ENCODE assay signal across 9 cellular contexts in the genomic region with DNA sequence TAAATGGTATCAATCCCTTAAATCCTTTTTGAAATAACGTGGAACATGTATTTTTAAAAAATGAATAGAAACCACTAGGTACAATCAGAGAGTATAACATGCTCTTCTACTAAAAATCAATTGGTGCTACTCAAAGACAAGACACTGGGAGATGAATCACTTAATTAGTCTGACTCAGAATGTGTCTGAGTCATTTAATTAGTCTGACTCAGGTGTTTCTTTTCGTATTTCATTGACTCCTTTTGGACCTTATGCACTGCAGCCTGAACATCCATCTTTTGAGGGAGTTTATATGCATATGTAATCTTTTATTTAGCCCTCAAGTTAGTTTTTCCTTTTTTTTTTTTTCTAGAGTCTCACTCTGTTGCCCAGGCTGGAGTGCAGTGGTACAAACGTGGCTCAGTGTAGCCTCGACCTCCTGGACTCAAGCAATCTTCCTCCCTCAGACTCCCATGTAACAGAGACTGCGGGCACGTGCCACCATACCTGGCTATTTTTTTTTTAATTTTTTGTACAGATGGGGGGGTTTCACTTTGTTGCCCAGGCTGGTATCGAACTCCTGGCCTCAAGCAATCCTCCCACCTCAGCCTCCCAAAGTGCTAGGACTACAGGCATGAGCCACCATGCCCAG. TPM values are rescaled to one million over a fixed set of nuclear protein-coding genes. Genes with fewer than 3 reads are reported as not detected.
DNase-seq lines count a peak whose midpoint lies in the region; ATAC-seq and TF ChIP-seq lines count a peak whose summit lies in the region.
"Had no signal": no experiment of that assay in that cellular context is flagged by ENCODE, and none has a peak within 500 bp of the region (broad histone marks: within the 10 kb centered on the region; RNA-seq: fewer than 3 reads in every experiment).

No MANE protein-coding gene starts in this region.

- H3K4me3 Mint-ChIP-seq in activated CD8-positive, alpha-beta memory T cell treated with anti-CD3 and anti-CD28 coated beads, Interleukin-2, amount 10 ng/mL, durations not matched to agents 7 days and 5 days: no peak overlapping the region
- H3K4me3 Mint-ChIP-seq in activated naive CD8-positive, alpha-beta T cell treated with anti-CD3 and anti-CD28 coated beads, Interleukin-2, amount 10 ng/mL, durations not matched to agents 7 days and 5 days: no peak overlapping the region
- H3K4me3 Mint-ChIP-seq in stimulated activated memory B cell treated with anti-CD40 and anti-IgM and Interleukin-4, amounts not matched to agents 10 μg/mL and 1 μg/mL and 100 μg/mL, for 72 hours: no peak overlapping the region
- no peak overlapping the region for H3K4me3 Mint-ChIP-seq in CD14-positive monocyte

- peak; percentile 98 for ATAC-seq in activated CD8-positive, alpha-beta memory T cell treated with anti-CD3 and anti-CD28 coated beads, Interleukin-2, amount 10 ng/mL, durations not matched to agents 7 days and 5 days
- ATAC-seq in HG03196 (IDR thresholded peaks at IDR 0.05; ENCODE audit: unreplicated experiment) (peak; percentile 87), HG03571 (IDR thresholded peaks at IDR 0.05; ENCODE audit: unreplicated experiment) (no peak)
- ATAC-seq in activated naive CD8-positive, alpha-beta T cell treated with anti-CD3 and anti-CD28 coated beads, Interleukin-2, amount 10 ng/mL, durations not matched to agents 7 days and 5 days (ENCODE audit: low read depth): peak; percentile 56
- peak; percentile 48 for ATAC-seq in stimulated activated memory B cell treated with anti-CD40 and anti-IgM and Interleukin-4, amounts not matched to agents 10 μg/mL and 1 μg/mL and 100 μg/mL, for 72 hours

- peaks cover 14% of the 10 kb centered on the region for H3K36me3 Mint-ChIP-seq in activated CD8-positive, alpha-beta memory T cell treated with anti-CD3 and anti-CD28 coated beads, Interleukin-2, amount 10 ng/mL, durations not matched to agents 7 days and 5 days
- H3K36me3 Mint-ChIP-seq in activated naive CD8-positive, alpha-beta T cell treated with anti-CD3 and anti-CD28 coated beads, Interleukin-2, amount 10 ng/mL, durations not matched to agents 7 days and 5 days: peaks cover 14% of the 10 kb centered on the region
- peaks cover 17% of the 10 kb centered on the region for H3K36me3 Mint-ChIP-seq in stimulated activated memory B cell treated with anti-CD40 and anti-IgM and Interleukin-4, amounts not matched to agents 10 μg/mL and 1 μg/mL and 100 μg/mL, for 72 hours
- peaks cover 34 to 52% of the 10 kb centered on the region in 2 donors for H3K36me3 Mint-ChIP-seq in CD14-positive monocyte

- no peak for DNase-seq in activated CD8-positive, alpha-beta memory T cell treated with anti-CD3 and anti-CD28 coated beads, Interleukin-2, amount 10 ng/mL, durations not matched to agents 7 days and 5 days
- DNase-seq in activated CD8-positive, alpha-beta memory T cell treated with anti-CD3 and anti-CD28 coated beads for 24 hours: no peak
- no peak for DNase-seq in activated naive CD8-positive, alpha-beta T cell treated with anti-CD3 and anti-CD28 coated beads, Interleukin-2, amount 10 ng/mL, durations not matched to agents 7 days and 5 days
- DNase-seq in CD14-positive monocyte (ENCODE audit: low spot score): no peak
- no peak for DNase-seq in NCI-H748 treated with DMSO at 0.1 percent for 48 hours (lab: John Stamatoyannopoulos, UW)
- DNase-seq: Kasumi-1 had no signal

- H3K27ac Mint-ChIP-seq in activated CD8-positive, alpha-beta memory T cell treated with anti-CD3 and anti-CD28 coated beads, Interleukin-2, amount 10 ng/mL, durations not matched to agents 7 days and 5 days: peak overlapping the region; percentile 47
- H3K27ac Mint-ChIP-seq in activated naive CD8-positive, alpha-beta T cell treated with anti-CD3 and anti-CD28 coated beads, Interleukin-2, amount 10 ng/mL, durations not matched to agents 7 days and 5 days: no peak overlapping the region
- peak overlapping the region; percentile 35 for H3K27ac Mint-ChIP-seq in stimulated activated memory B cell treated with anti-CD40 and anti-IgM and Interleukin-4, amounts not matched to agents 10 μg/mL and 1 μg/mL and 100 μg/mL, for 72 hours
- peak overlapping the region in 2 of 7 donors; percentile 32 to 35 for H3K27ac Mint-ChIP-seq in CD14-positive monocyte

- no peak for TF ChIP-seq CTCF in CD14-positive monocyte (IDR thresholded peaks at IDR 0.05)

- H3K9me3 Mint-ChIP-seq in activated CD8-positive, alpha-beta memory T cell treated with anti-CD3 and anti-CD28 coated beads, Interleukin-2, amount 10 ng/mL, durations not matched to agents 7 days and 5 days (ENCODE audit: low read depth): no peaks in the 10 kb centered on the region
- H3K9me3 Mint-ChIP-seq in activated naive CD8-positive, alpha-beta T cell treated with anti-CD3 and anti-CD28 coated beads, Interleukin-2, amount 10 ng/mL, durations not matched to agents 7 days and 5 days: no peaks in the 10 kb centered on the region
- no peaks in the 10 kb centered on the region for H3K9me3 Mint-ChIP-seq in stimulated activated memory B cell treated with anti-CD40 and anti-IgM and Interleukin-4, amounts not matched to agents 10 μg/mL and 1 μg/mL and 100 μg/mL, for 72 hours
- H3K9me3 Mint-ChIP-seq in CD14-positive monocyte: no peaks in the 10 kb centered on the region

- POLR2A ChIA-PET in activated naive CD8-positive, alpha-beta T cell treated with anti-CD3 and anti-CD28 coated beads, Interleukin-2, amount 10 ng/mL, durations not matched to agents 7 days and 5 days (lab: Charles Lee): no interaction called here

- CTCF ChIA-PET in activated CD8-positive, alpha-beta memory T cell treated with anti-CD3 and anti-CD28 coated beads, Interleukin-2, amount 10 ng/mL, durations not matched to agents 7 days and 5 days (lab: Charles Lee): interaction anchor here (1.5 kb wide), 1 partner anchor 22 kb away, joined by 3 read pairs; no protein-coding TSS in a partner anchor

- H3K4me1 Mint-ChIP-seq in activated CD8-positive, alpha-beta memory T cell treated with anti-CD3 and anti-CD28 coated beads, Interleukin-2, amount 10 ng/mL, durations not matched to agents 7 days and 5 days: peaks cover 23% of the 10 kb centered on the region
- H3K4me1 Mint-ChIP-seq in activated naive CD8-positive, alpha-beta T cell treated with anti-CD3 and anti-CD28 coated beads, Interleukin-2, amount 10 ng/mL, durations not matched to agents 7 days and 5 days: peaks cover 17% of the 10 kb centered on the region
- H3K4me1 Mint-ChIP-seq in stimulated activated memory B cell treated with anti-CD40 and anti-IgM and Interleukin-4, amounts not matched to agents 10 μg/mL and 1 μg/mL and 100 μg/mL, for 72 hours: peaks cover 13% of the 10 kb centered on the region
- no peaks in the 10 kb centered on the region for H3K4me1 Mint-ChIP-seq in CD14-positive monocyte

- intact Hi-C loops in CD14-positive monocyte (cut with micrococcal nuclease): no loop called here

- H3K27me3 Mint-ChIP-seq in activated CD8-positive, alpha-beta memory T cell treated with anti-CD3 and anti-CD28 coated beads, Interleukin-2, amount 10 ng/mL, durations not matched to agents 7 days and 5 days: no peaks in the 10 kb centered on the region
- H3K27me3 Mint-ChIP-seq in activated naive CD8-positive, alpha-beta T cell treated with anti-CD3 and anti-CD28 coated beads, Interleukin-2, amount 10 ng/mL, durations not matched to agents 7 days and 5 days: no peaks in the 10 kb centered on the region
- no peaks in the 10 kb centered on the region for H3K27me3 Mint-ChIP-seq in stimulated activated memory B cell treated with anti-CD40 and anti-IgM and Interleukin-4, amounts not matched to agents 10 μg/mL and 1 μg/mL and 100 μg/mL, for 72 hours
- no peaks in the 10 kb centered on the region for H3K27me3 Mint-ChIP-seq in CD14-positive monocyte (ENCODE audit: low read depth in 3 of 3)

RNA-seq across cellular contexts. Expression of a gene that starts 26.5 kb away (rescaled TPM):
- 10 to 100 TPM; 67.3 to 76.9 TPM for total RNA-seq in activated CD8-positive, alpha-beta memory T cell treated with anti-CD3 and anti-CD28 coated beads, Interleukin-2, amount 10 ng/mL, durations not matched to agents 7 days and 5 days
- 10 to 100 TPM; 78.1 to 81.7 TPM for total RNA-seq in activated naive CD8-positive, alpha-beta T cell treated with anti-CD3 and anti-CD28 coated beads, Interleukin-2, amount 10 ng/mL, durations not matched to agents 7 days and 5 days
- 10 to 100 TPM; 30.2 to 41.1 TPM for polyA plus RNA-seq in CD14-positive monocyte
